Comparison of ENCODE assay signal across 17 cellular contexts in genomic region chr17:40605301-40605700, GRCh38. TPM values are rescaled to one million over a fixed set of nuclear protein-coding genes. Genes with fewer than 3 reads are reported as not detected.
DNase-seq lines count a peak whose midpoint lies in the region; ATAC-seq, FAIRE-seq and TF ChIP-seq lines count a peak whose summit lies in the region.
"Had no signal": no experiment of that assay in that cellular context is flagged by ENCODE, and none has a peak within 500 bp of the region (broad histone marks: within the 10 kb centered on the region; RNA-seq: fewer than 3 reads in every experiment).

No MANE protein-coding gene starts in this region.

- TF ChIP-seq CTCF in CD4-positive, alpha-beta T cell (IDR thresholded peaks at IDR 0.05), result no peak
- no peak for TF ChIP-seq CTCF in activated CD8-positive, alpha-beta T cell treated with anti-CD3 and anti-CD28 coated beads for 36 hours (IDR thresholded peaks at IDR 0.05)
- no peak for TF ChIP-seq CTCF in pancreas (IDR thresholded peaks at IDR 0.05)

- H3K27me3 ChIP-seq in CD4-positive, alpha-beta T cell (ENCODE audit: control insufficient read depth, insufficient read depth, low read length), result no peaks in the 10 kb centered on the region
- H3K27me3 ChIP-seq in pancreas, result no peaks in the 10 kb centered on the region
- H3K27me3 ChIP-seq: stomach had no signal

- intact Hi-C loops in CD4-positive, alpha-beta T cell (cut with DNase I, micrococcal nuclease), result loop anchor here (2.0 to 5.0 kb wide), 2 partner anchors 40 to 283 kb away; partner anchors contain the start of gene CCR7 (in 1 of the 2)
- intact Hi-C loops in activated CD8-positive, alpha-beta T cell treated with anti-CD3 and anti-CD28 coated beads for 36 hours (cut with micrococcal nuclease), result no loop called here
- intact Hi-C loops in pancreas (cut with DNase I), result no loop called here

- H3K27me3 Mint-ChIP-seq in CD4-positive, alpha-beta T cell, result no peaks in the 10 kb centered on the region
- H3K27me3 Mint-ChIP-seq in activated CD8-positive, alpha-beta T cell treated with anti-CD3 and anti-CD28 coated beads for 36 hours, result no peaks in the 10 kb centered on the region
- H3K27me3 Mint-ChIP-seq in activated naive CD8-positive, alpha-beta T cell, result no peaks in the 10 kb centered on the region

- H3K27ac Mint-ChIP-seq in CD4-positive, alpha-beta T cell, result peak overlapping the region; percentile 98
- H3K27ac Mint-ChIP-seq in activated CD8-positive, alpha-beta T cell treated with anti-CD3 and anti-CD28 coated beads for 36 hours, result peak overlapping the region; percentile 92
- H3K27ac Mint-ChIP-seq in activated naive CD8-positive, alpha-beta T cell, result peak overlapping the region; percentile 98
- H3K27ac Mint-ChIP-seq: brain had no signal

- H3K4me3 ChIP-seq in pancreas, result no peak overlapping the region
- H3K4me3 ChIP-seq: stomach had no signal

- ATAC-seq in CD4-positive, alpha-beta T cell (ENCODE audit: poor library complexity), result peak; percentile 43
- peak; percentile 60 for ATAC-seq in activated CD8-positive, alpha-beta T cell treated with anti-CD3 and anti-CD28 coated beads for 36 hours
- ATAC-seq in HG02623 (IDR thresholded peaks at IDR 0.05; ENCODE audit: unreplicated experiment), result no peak
- ATAC-seq in GM21526 (IDR thresholded peaks at IDR 0.05; ENCODE audit: low FRiP score, unreplicated experiment), result no peak
- no peak for ATAC-seq in pancreas
- ATAC-seq: Panc1 had no signal

- H3K4me1 Mint-ChIP-seq in CD4-positive, alpha-beta T cell (ENCODE audit: low read depth), result peaks cover 95% of the 10 kb centered on the region
- H3K4me1 Mint-ChIP-seq in activated CD8-positive, alpha-beta T cell treated with anti-CD3 and anti-CD28 coated beads for 36 hours (ENCODE audit: low read depth), result peaks cover 96% of the 10 kb centered on the region
- peaks cover 98% of the 10 kb centered on the region for H3K4me1 Mint-ChIP-seq in activated naive CD8-positive, alpha-beta T cell (ENCODE audit: low read depth)
- H3K4me1 Mint-ChIP-seq: brain had no signal

- no peaks in the 10 kb centered on the region for H3K4me1 ChIP-seq in pancreas

- peak overlapping the region; percentile 64 for H3K4me3 Mint-ChIP-seq in CD4-positive, alpha-beta T cell
- H3K4me3 Mint-ChIP-seq in activated CD8-positive, alpha-beta T cell treated with anti-CD3 and anti-CD28 coated beads for 36 hours, result peak overlapping the region; percentile 48
- peak overlapping the region; percentile 79 for H3K4me3 Mint-ChIP-seq in activated naive CD8-positive, alpha-beta T cell
- H3K4me3 Mint-ChIP-seq: brain had no signal

- CTCF ChIA-PET in CD4-positive, alpha-beta T cell (lab: Charles Lee), result interaction anchor here (1.0 to 17.1 kb wide), 4 partner anchors 10 to 72 kb away, joined by 3 to 288 read pairs (median 18); partner anchors contain the start of gene CCR7
- CTCF ChIA-PET in activated CD8-positive, alpha-beta T cell treated with anti-CD3 and anti-CD28 coated beads for 36 hours (lab: Charles Lee), result interaction anchor here (2.4 to 5.0 kb wide), 4 partner anchors 9 to 72 kb away, joined by 10 to 62 read pairs (median 34); partner anchors contain the start of gene CCR7

- peak overlapping the region; percentile 99 for H3K27ac ChIP-seq in CD4-positive, alpha-beta T cell (ENCODE audit: low read depth, low read length)
- no peak overlapping the region for H3K27ac ChIP-seq in pancreas

- DNase-seq in CD4-positive, alpha-beta T cell, result peak; percentile 52 to 79 (median 68)
- peak; percentile 87 for DNase-seq in activated CD8-positive, alpha-beta T cell treated with anti-CD3 and anti-CD28 coated beads for 36 hours
- DNase-seq in stimulated activated CD4-positive, alpha-beta T cell treated with anti-CD3 and anti-CD28 coated beads, Interleukin-2, amount 100 ng/mL, for 24 hours, result peak; percentile 64 to 77
- DNase-seq in AG08395 (ENCODE audit: low spot score), result no peak
- DNase-seq in pancreas, result no peak
- DNase-seq: ACHN, DMS79 treated with DMSO at 0.1 percent for 48 hours, hippocampal formation, NCI-H2171 treated with DMSO at 0.1 percent for 48 hours, stomach had no signal

- no peaks in the 10 kb centered on the region for H3K9me3 Mint-ChIP-seq in CD4-positive, alpha-beta T cell
- no peaks in the 10 kb centered on the region for H3K9me3 Mint-ChIP-seq in activated CD8-positive, alpha-beta T cell treated with anti-CD3 and anti-CD28 coated beads for 36 hours
- no peaks in the 10 kb centered on the region for H3K9me3 Mint-ChIP-seq in activated naive CD8-positive, alpha-beta T cell (ENCODE audit: low read depth)
- H3K9me3 Mint-ChIP-seq: brain had no signal

- H3K9me3 ChIP-seq in CD4-positive, alpha-beta T cell (ENCODE audit: control insufficient read depth, low read length), result no peaks in the 10 kb centered on the region
- no peaks in the 10 kb centered on the region for H3K9me3 ChIP-seq in pancreas
- H3K9me3 ChIP-seq: stomach had no signal

- POLR2A ChIA-PET in CD4-positive, alpha-beta T cell (lab: Charles Lee), result interaction anchor here (0.6 to 29.4 kb wide), 12 partner anchors 8 to 1084 kb away, joined by 3 to 1290 read pairs (median 4); partner anchors contain the start of genes CCR7 and EIF1
- POLR2A ChIA-PET in activated CD8-positive, alpha-beta T cell treated with anti-CD3 and anti-CD28 coated beads for 36 hours (lab: Charles Lee), result interaction anchor here (1.0 to 30.9 kb wide), 7 partner anchors 9 to 64 kb away, joined by 3 to 787 read pairs (median 21); partner anchors contain the start of gene CCR7

- H3K36me3 Mint-ChIP-seq in CD4-positive, alpha-beta T cell (ENCODE audit: low read depth), result no peaks in the 10 kb centered on the region
- H3K36me3 Mint-ChIP-seq in activated CD8-positive, alpha-beta T cell treated with anti-CD3 and anti-CD28 coated beads for 36 hours (ENCODE audit: low read depth), result peaks cover 7% of the 10 kb centered on the region
- H3K36me3 Mint-ChIP-seq in activated naive CD8-positive, alpha-beta T cell, result peaks cover 2% of the 10 kb centered on the region
- H3K36me3 Mint-ChIP-seq: brain had no signal

- FAIRE-seq in pancreas (lab: Jason Lieb, UNC), result no peak
- FAIRE-seq: endothelial cell of umbilical vein, GM12892 had no signal

- 73 to 88% methylated on average over 6 of the region's 6 CpGs for WGBS in pancreas, 2 donors

- H3K36me3 ChIP-seq in pancreas, result no peaks in the 10 kb centered on the region
- H3K36me3 ChIP-seq: stomach had no signal

RNA-seq across cellular contexts. Expression of gene CCR7, which starts 40.0 kb away (rescaled TPM):
- total RNA-seq in CD4-positive, alpha-beta T cell, result 100 to 1,000 TPM; 170 to 180 TPM
- total RNA-seq in activated CD8-positive, alpha-beta T cell treated with anti-CD3 and anti-CD28 coated beads for 36 hours, result 100 to 1,000 TPM; 297 to 302 TPM
- total RNA-seq in pancreas, result under 1 TPM in 3 of 6 donors, not detected in 3; 0.09 to 0.82 (median 0.09) TPM
- polyA plus RNA-seq in pancreas, result under 1 TPM; 0.07 to 0.08 TPM
- total RNA-seq: endothelial cell of umbilical vein had no signal

RNA-seq across cellular contexts. Expression of gene SMARCE1, which starts 42.3 kb away (rescaled TPM):
- total RNA-seq in CD4-positive, alpha-beta T cell, result 10 to 100 TPM; 65.4 to 68.6 TPM
- total RNA-seq in activated CD8-positive, alpha-beta T cell treated with anti-CD3 and anti-CD28 coated beads for 36 hours, result 10 to 100 TPM; 87.8 to 92.5 TPM
- total RNA-seq in pancreas, result 10 to 100 TPM; 21.7 to 48.5 (median 35.4) TPM
- polyA plus RNA-seq in pancreas, result 10 to 100 TPM; 29.0 to 55.8 TPM

RNA-seq across cellular contexts. Expression of gene KRT222, which starts 59.7 kb away (rescaled TPM):
- total RNA-seq in CD4-positive, alpha-beta T cell, result not detected
- not detected for total RNA-seq in activated CD8-positive, alpha-beta T cell treated with anti-CD3 and anti-CD28 coated beads for 36 hours
- 1 to 10 TPM in 3 of 6 donors, under 1 TPM in 3; 0.28 to 2.7 (median 1.1) TPM for total RNA-seq in pancreas
- polyA plus RNA-seq in pancreas, result 1 to 10 TPM; 1.4 to 4.9 TPM
- total RNA-seq: endothelial cell of umbilical vein had no signal
- polyA plus RNA-seq: endothelial cell of umbilical vein had no signal

Comparison
In these comparisons a context has a peak if more than half of its experiments do, and no peak if none do; other contexts are left out.
1. ATAC-seq: peak in CD4-positive, alpha-beta T cell (single experiment) and activated CD8-positive, alpha-beta T cell treated with anti-CD3 and anti-CD28 coated beads for 36 hours (single experiment); none in HG02623 (single experiment), GM21526 (single experiment) and pancreas (0 of 4).
2. DNase-seq: peak in CD4-positive, alpha-beta T cell (10 of 10), activated CD8-positive, alpha-beta T cell treated with anti-CD3 and anti-CD28 coated beads for 36 hours (single experiment) and stimulated activated CD4-positive, alpha-beta T cell treated with anti-CD3 and anti-CD28 coated beads, Interleukin-2, amount 100 ng/mL, for 24 hours (2 of 2); none in AG08395 (single experiment) and pancreas (0 of 6).
3. RNA of gene CCR7, which starts 40.0 kb away (total RNA-seq): 297 to 302 TPM in activated CD8-positive, alpha-beta T cell treated with anti-CD3 and anti-CD28 coated beads for 36 hours and 170 to 180 TPM in CD4-positive, alpha-beta T cell; 0.09 to 0.82 TPM in pancreas; every median in the first group is over 10 times any median in the second.
4. intact Hi-C loops: an anchor here in CD4-positive, alpha-beta T cell (2.0 to 5.0 kb wide); none called in activated CD8-positive, alpha-beta T cell treated with anti-CD3 and anti-CD28 coated beads for 36 hours and pancreas.
5. Peak in every context shown above with its lines, with median percentiles within 50 percentile points of each other: H3K27ac Mint-ChIP-seq and H3K4me3 Mint-ChIP-seq.